In genomic region chr19:34330596-34330995, GRCh38 we compare ENCODE assay signal across 6 cellular contexts. TPM values are rescaled to one million over a fixed set of nuclear protein-coding genes. Genes with fewer than 3 reads are reported as not detected.
DNase-seq lines count a peak whose midpoint lies in the region; ATAC-seq and TF ChIP-seq lines count a peak whose summit lies in the region.
"Not testable (repeated sequence)": the region's sequence is repeated elsewhere in the genome, so short reads cannot be mapped to it uniquely, and the experiment has no call there.

No MANE protein-coding gene starts in this region.

- intact Hi-C loops in left ventricle myocardium inferior (cut with micrococcal nuclease), result loop anchor here (10.0 kb wide), 1 partner anchor 76 kb away; the partner anchor contains the start of gene GARRE1
- intact Hi-C loops in lower lobe of right lung (cut with DNase I); gastrocnemius medialis (cut with DNase I; ENCODE audit: low total_unique reads): not testable (repeated sequence)

- not testable (repeated sequence) for H3K4me1 ChIP-seq in HEK293 (ENCODE audit: control insufficient read depth, insufficient read depth, low read length)
- H3K4me1 ChIP-seq in left ventricle myocardium inferior (peaks cover 47% of the 10 kb centered on the region), lower lobe of right lung (peaks cover 18% of the 10 kb centered on the region), gastrocnemius medialis (peaks cover 11 to 14% of the 10 kb centered on the region in 2 donors)

- H3K27me3 ChIP-seq in left ventricle myocardium inferior (ENCODE audit: low read depth); lower lobe of right lung (ENCODE audit: low read depth); gastrocnemius medialis: not testable (repeated sequence)

- H3K27ac ChIP-seq in HEK293 (ENCODE audit: extremely low read depth, low read depth, low read length), result not testable (repeated sequence)
- H3K27ac ChIP-seq in left ventricle myocardium inferior (replicated peaks) (peak overlapping the region; percentile 83), lower lobe of right lung (peak overlapping the region; percentile 4), gastrocnemius medialis (peak overlapping the region in 3 of 4 donors; percentile 3 to 69 (median 62))

- DNase-seq in T-helper 17 cell, left ventricle myocardium inferior, lower lobe of right lung, gastrocnemius medialis: not testable (repeated sequence)
- peak; percentile 51 for DNase-seq in mesenteric fat pad (ENCODE audit: low spot score)

- H3K36me3 Mint-ChIP-seq in T-helper 17 cell (ENCODE audit: low read depth), result peaks cover 11% of the 10 kb centered on the region

- not testable (repeated sequence) for TF ChIP-seq CTCF in HEK293 (tag by site-specific recombination; IDR thresholded peaks at IDR 0.05); left ventricle myocardium inferior (IDR thresholded peaks at IDR 0.05; ENCODE audit: borderline replicate concordance); lower lobe of right lung (IDR thresholded peaks at IDR 0.05); gastrocnemius medialis (IDR thresholded peaks at IDR 0.05 in 4 of 5, conservative IDR thresholded peaks at IDR 0.05 in 1 of 5)

- H3K4me3 ChIP-seq in HEK293 (ENCODE audit: low read depth, low read length); left ventricle myocardium inferior; lower lobe of right lung; gastrocnemius medialis: not testable (repeated sequence)

- POLR2A ChIA-PET in HEK293 (lab: Yijun Ruan, JAX), result interaction anchor here (1.5 kb wide), 1 partner anchor 14 kb away, joined by 4 read pairs; no protein-coding TSS in a partner anchor

- peaks cover 55 to 93% of the 10 kb centered on the region in 2 experiments for H3K36me3 ChIP-seq in HEK293 (ENCODE audit: control insufficient read depth in 2 of 2, insufficient read depth in 1 of 2, low read length in 2 of 2)
- peaks cover 93% of the 10 kb centered on the region for H3K36me3 ChIP-seq in left ventricle myocardium inferior
- H3K36me3 ChIP-seq in lower lobe of right lung, result peaks cover 93% of the 10 kb centered on the region
- H3K36me3 ChIP-seq in gastrocnemius medialis, result peaks cover 0 to 78% of the 10 kb centered on the region in 2 donors

- not testable (repeated sequence) for TF ChIP-seq POLR2A in gastrocnemius medialis (IDR thresholded peaks at IDR 0.05)

- not testable (repeated sequence) for H3K27me3 Mint-ChIP-seq in T-helper 17 cell

- in situ Hi-C loops in gastrocnemius medialis (cut with MboI; ENCODE audit: low sequenced_read_pairs in 4 of 4), result loop anchor here in 2 of 4 donors (25.0 kb wide), 1 partner anchor 93 kb away; no protein-coding TSS in a partner anchor

- H3K4me1 Mint-ChIP-seq in T-helper 17 cell, result not testable (repeated sequence)

- not testable (repeated sequence) for ATAC-seq in T-helper 17 cell, lower lobe of right lung, gastrocnemius medialis

- peak overlapping the region; percentile 86 for H3K27ac Mint-ChIP-seq in T-helper 17 cell

- not testable (repeated sequence) for H3K9me3 ChIP-seq in HEK293 (ENCODE audit: control insufficient read depth, insufficient read depth, low read depth, low read length); T-helper 17 cell (ENCODE audit: control insufficient read depth, low read length, poor library complexity, severe bottlenecking); left ventricle myocardium inferior (replicated peaks); lower lobe of right lung; gastrocnemius medialis

- not testable (repeated sequence) for H3K4me3 Mint-ChIP-seq in T-helper 17 cell

- CTCF ChIA-PET in HEK293 (lab: Yijun Ruan, JAX), result interaction anchor here (0.6 to 10.6 kb wide), 2 partner anchors 18 to 38 kb away, joined by 5 to 90 read pairs; no protein-coding TSS in a partner anchor

TF ChIP-seq in HEK293, 187 proteins besides CTCF, POLR2A, EP300 and RAD21:
- TF ChIP-seq ZNF121 (tag by site-specific recombination; IDR thresholded peaks at IDR 0.05), result peak; percentile 61
- 0 out of 2 replicates have a peak, but pooled peaks have one; percentile 55 for TF ChIP-seq ZNF362 (tag by site-specific recombination; IDR thresholded peaks at IDR 0.05)
TF ChIP-seq in HEK293: peak in this region for 2; not testable (repeated sequence) for 185.

RNA-seq across cellular contexts. Expression of gene GPI, which starts 34.4 kb away (rescaled TPM):
- total RNA-seq in T-helper 17 cell, result 100 to 1,000 TPM; 109 to 122 TPM
- total RNA-seq in left ventricle myocardium inferior, result 473 TPM
- 136 TPM for total RNA-seq in lower lobe of right lung
- total RNA-seq in mesenteric fat pad, result 426 TPM
- 100 to 1,000 TPM in 3 of 4 donors, 10 to 100 TPM in 1; 83.2 to 231 (median 173) TPM for total RNA-seq in gastrocnemius medialis
